Comparison of ENCODE assay signal across 11 cellular contexts in the genomic region with DNA sequence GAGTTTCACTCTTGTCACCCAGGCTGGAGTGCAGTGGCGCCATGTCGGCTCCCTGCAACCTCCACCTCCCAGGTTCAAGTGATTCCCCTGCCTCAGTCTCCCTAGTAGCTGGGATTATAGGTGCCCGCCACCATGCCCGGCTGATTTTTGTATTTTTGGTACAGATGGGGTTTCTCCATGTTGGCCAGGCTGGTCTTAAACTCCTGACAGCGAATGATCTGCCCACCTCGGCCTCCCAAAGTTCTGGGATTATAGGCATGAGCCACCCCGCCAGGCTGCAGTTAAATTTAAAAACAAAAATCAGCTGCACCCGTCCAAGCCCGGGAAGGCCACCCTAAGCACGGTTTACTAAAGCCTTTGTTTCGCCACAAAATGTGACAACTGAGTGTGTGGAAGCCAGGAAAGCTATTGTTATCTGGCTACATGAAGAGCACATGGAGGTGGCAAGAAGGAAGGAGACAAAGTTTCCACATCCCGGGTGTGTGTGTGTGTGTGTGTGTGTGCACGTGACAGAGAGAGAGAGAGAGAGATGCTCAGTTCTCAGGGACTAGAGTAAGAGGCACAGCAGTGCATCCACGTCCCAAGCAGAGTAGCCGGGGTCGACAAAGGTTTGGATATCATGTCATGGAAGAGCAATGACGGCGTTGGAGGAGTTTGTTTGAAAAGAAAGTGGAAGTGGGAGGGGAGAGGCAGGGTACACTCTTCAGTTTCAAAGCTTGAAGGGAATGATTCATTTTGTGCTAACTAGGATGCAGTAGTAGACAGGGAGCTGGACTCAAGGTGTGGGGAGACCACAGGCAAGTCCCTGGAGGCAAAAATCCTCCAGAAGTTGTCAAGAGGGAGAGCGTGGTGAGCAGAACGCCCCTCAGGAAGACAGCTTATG. TPM values are rescaled to one million over a fixed set of nuclear protein-coding genes. Genes with fewer than 3 reads are reported as not detected.
DNase-seq lines count a peak whose midpoint lies in the region; ATAC-seq, FAIRE-seq and TF ChIP-seq lines count a peak whose summit lies in the region.
"Had no signal": no experiment of that assay in that cellular context is flagged by ENCODE, and none has a peak within 500 bp of the region (broad histone marks: within the 10 kb centered on the region; RNA-seq: fewer than 3 reads in every experiment).

No MANE protein-coding gene starts in this region.

- peak overlapping the region; percentile 88 for H3K27ac Mint-ChIP-seq in activated naive CD4-positive, alpha-beta T cell treated with anti-CD3 and anti-CD28 coated beads, Interleukin-2, amount 50 U/mL, for 24 hours
- H3K27ac Mint-ChIP-seq in activated CD4-positive, alpha-beta memory T cell treated with anti-CD3 and anti-CD28 coated beads for 36 hours: peak overlapping the region; percentile 98
- H3K27ac Mint-ChIP-seq in immature natural killer cell: peak overlapping the region in 5 of 6 donors; percentile 97 to 100 (median 98)
- H3K27ac Mint-ChIP-seq in osteocyte (ENCODE audit: unreplicated experiment): no peak overlapping the region

- 67 to 79% methylated on average over 20 of the region's 20 CpGs for WGBS in pancreas, 2 donors

- peaks cover 72% of the 10 kb centered on the region for H3K4me1 Mint-ChIP-seq in activated naive CD4-positive, alpha-beta T cell treated with anti-CD3 and anti-CD28 coated beads, Interleukin-2, amount 50 U/mL, for 24 hours
- peaks cover 69% of the 10 kb centered on the region for H3K4me1 Mint-ChIP-seq in activated CD4-positive, alpha-beta memory T cell treated with anti-CD3 and anti-CD28 coated beads for 36 hours (ENCODE audit: low read depth)
- H3K4me1 Mint-ChIP-seq in immature natural killer cell: peaks cover 0 to 79% of the 10 kb centered on the region in 2 donors
- no peaks in the 10 kb centered on the region for H3K4me1 Mint-ChIP-seq in osteocyte (ENCODE audit: unreplicated experiment)

- intact Hi-C loops in activated CD4-positive, alpha-beta memory T cell treated with anti-CD3 and anti-CD28 coated beads for 36 hours (cut with micrococcal nuclease): loop anchor here (2.0 to 10.0 kb wide), 3 partner anchors 189 to 337 kb away; a partner anchor contains a TSS
- intact Hi-C loops in pancreas (cut with DNase I): no loop called here

- no peak overlapping the region for H3K4me3 ChIP-seq in pancreas
- H3K4me3 ChIP-seq: ascending aorta had no signal

- H3K27ac ChIP-seq in pancreas: no peak overlapping the region

- H3K36me3 Mint-ChIP-seq in activated naive CD4-positive, alpha-beta T cell treated with anti-CD3 and anti-CD28 coated beads, Interleukin-2, amount 50 U/mL, for 24 hours: peaks cover 13% of the 10 kb centered on the region
- peaks cover 32% of the 10 kb centered on the region for H3K36me3 Mint-ChIP-seq in activated CD4-positive, alpha-beta memory T cell treated with anti-CD3 and anti-CD28 coated beads for 36 hours
- peaks cover 29 to 43% (median 35%) of the 10 kb centered on the region in 3 donors for H3K36me3 Mint-ChIP-seq in immature natural killer cell
- no peaks in the 10 kb centered on the region for H3K36me3 Mint-ChIP-seq in osteocyte (ENCODE audit: unreplicated experiment)

- no peak for FAIRE-seq in pancreas (lab: Jason Lieb, UNC)

- H3K27me3 Mint-ChIP-seq in activated naive CD4-positive, alpha-beta T cell treated with anti-CD3 and anti-CD28 coated beads, Interleukin-2, amount 50 U/mL, for 24 hours: no peaks in the 10 kb centered on the region
- no peaks in the 10 kb centered on the region for H3K27me3 Mint-ChIP-seq in activated CD4-positive, alpha-beta memory T cell treated with anti-CD3 and anti-CD28 coated beads for 36 hours
- H3K27me3 Mint-ChIP-seq in immature natural killer cell (ENCODE audit: low read depth in 3 of 3) (peaks cover 17 to 36% (median 33%) of the 10 kb centered on the region in 3 donors), osteocyte (ENCODE audit: unreplicated experiment) (peaks cover 26% of the 10 kb centered on the region)

- H3K27me3 ChIP-seq in pancreas: no peaks in the 10 kb centered on the region
- H3K27me3 ChIP-seq: ascending aorta had no signal

- no peaks in the 10 kb centered on the region for H3K36me3 ChIP-seq in pancreas
- H3K36me3 ChIP-seq: ascending aorta had no signal

- no peak for TF ChIP-seq CTCF in osteocyte (IDR thresholded peaks at IDR 0.05)
- TF ChIP-seq CTCF in pancreas (IDR thresholded peaks at IDR 0.05): no peak

- CTCF ChIA-PET in activated CD4-positive, alpha-beta memory T cell treated with anti-CD3 and anti-CD28 coated beads for 36 hours (lab: Charles Lee): interaction anchor here (0.7 to 8.0 kb wide), 3 partner anchors 12 to 20 kb away, joined by 3 to 66 read pairs (median 16); a partner anchor contains a TSS

- no peak for DNase-seq in activated naive CD4-positive, alpha-beta T cell treated with anti-CD3 and anti-CD28 coated beads, Interleukin-2, amount 50 U/mL, for 16 hours
- DNase-seq in activated CD4-positive, alpha-beta memory T cell treated with anti-CD3 and anti-CD28 coated beads for 36 hours: peak; percentile 61
- peak in 1 of 3 donors; percentile 43 for DNase-seq in immature natural killer cell
- DNase-seq in ureter (ENCODE audit: low spot score): peak; percentile 40
- no peak for DNase-seq in osteocyte (ENCODE audit: extremely low spot score, unreplicated experiment)
- DNase-seq in DMS53 (lab: John Stamatoyannopoulos, UW): no peak
- DNase-seq in pancreas: no peak
- DNase-seq: NCI-H2029 treated with DMSO at 0.1 percent for 48 hours had no signal

- POLR2A ChIA-PET in activated CD4-positive, alpha-beta memory T cell treated with anti-CD3 and anti-CD28 coated beads for 36 hours (lab: Charles Lee): interaction anchor here (0.8 to 10.4 kb wide), 6 partner anchors 10 to 171 kb away, joined by 3 to 145 read pairs (median 4); a partner anchor contains a TSS

- H3K9me3 Mint-ChIP-seq in activated naive CD4-positive, alpha-beta T cell treated with anti-CD3 and anti-CD28 coated beads, Interleukin-2, amount 50 U/mL, for 24 hours: no peaks in the 10 kb centered on the region
- H3K9me3 Mint-ChIP-seq in activated CD4-positive, alpha-beta memory T cell treated with anti-CD3 and anti-CD28 coated beads for 36 hours: no peaks in the 10 kb centered on the region
- H3K9me3 Mint-ChIP-seq in immature natural killer cell (no peaks in the 10 kb centered on the region), osteocyte (ENCODE audit: unreplicated experiment) (no peaks in the 10 kb centered on the region)

- peaks cover 0 to 4% (median 0%) of the 10 kb centered on the region in 3 donors for H3K4me1 ChIP-seq in pancreas
- H3K4me1 ChIP-seq: ascending aorta had no signal

- peak overlapping the region; percentile 62 for H3K4me3 Mint-ChIP-seq in activated naive CD4-positive, alpha-beta T cell treated with anti-CD3 and anti-CD28 coated beads, Interleukin-2, amount 50 U/mL, for 24 hours
- peak overlapping the region; percentile 46 for H3K4me3 Mint-ChIP-seq in activated CD4-positive, alpha-beta memory T cell treated with anti-CD3 and anti-CD28 coated beads for 36 hours
- peak overlapping the region; percentile 71 to 89 (median 86) for H3K4me3 Mint-ChIP-seq in immature natural killer cell
- H3K4me3 Mint-ChIP-seq in osteocyte (ENCODE audit: unreplicated experiment): no peak overlapping the region

- no peak for ATAC-seq in pancreas

- H3K9me3 ChIP-seq in pancreas: no peaks in the 10 kb centered on the region
- H3K9me3 ChIP-seq: ascending aorta had no signal

RNA-seq across cellular contexts. Expression of a gene that starts 20.1 kb away (rescaled TPM):
- 10 to 100 TPM; 52.4 to 54.9 TPM for total RNA-seq in activated CD4-positive, alpha-beta memory T cell treated with anti-CD3 and anti-CD28 coated beads for 36 hours
- 100 to 1,000 TPM in 1 of 3 donors, 10 to 100 TPM in 2; 54.8 to 307 (median 73.5) TPM for polyA plus RNA-seq in immature natural killer cell
- 43.4 TPM for total RNA-seq in ureter
- total RNA-seq in osteocyte: 0.31 and 0.40 TPM in 2 replicates
- 10 to 100 TPM in 1 of 6 donors, 1 to 10 TPM in 5; 1.1 to 11.4 (median 2.6) TPM for total RNA-seq in pancreas
- polyA plus RNA-seq in pancreas: 1 to 10 TPM; 2.2 to 2.4 TPM

RNA-seq across cellular contexts. Expression of a gene that starts 47.7 kb away (rescaled TPM):
- not detected for total RNA-seq in activated CD4-positive, alpha-beta memory T cell treated with anti-CD3 and anti-CD28 coated beads for 36 hours
- polyA plus RNA-seq in immature natural killer cell (not detected), pancreas (not detected)
- total RNA-seq in ureter (not detected), osteocyte (not detected in 2 replicates), pancreas (not detected)
- total RNA-seq: ascending aorta, G401 had no signal

Comparison
In these comparisons a context has a peak if more than half of its experiments do, and no peak if none do; other contexts are left out.
1. DNase-seq: peak in activated CD4-positive, alpha-beta memory T cell treated with anti-CD3 and anti-CD28 coated beads for 36 hours (single experiment) and ureter (single experiment); none in activated naive CD4-positive, alpha-beta T cell treated with anti-CD3 and anti-CD28 coated beads, Interleukin-2, amount 50 U/mL, for 16 hours (single experiment), osteocyte (single experiment), DMS53 (single experiment) and pancreas (0 of 6).